8 cellular contexts compared by ENCODE assay signal in the genomic region with DNA sequence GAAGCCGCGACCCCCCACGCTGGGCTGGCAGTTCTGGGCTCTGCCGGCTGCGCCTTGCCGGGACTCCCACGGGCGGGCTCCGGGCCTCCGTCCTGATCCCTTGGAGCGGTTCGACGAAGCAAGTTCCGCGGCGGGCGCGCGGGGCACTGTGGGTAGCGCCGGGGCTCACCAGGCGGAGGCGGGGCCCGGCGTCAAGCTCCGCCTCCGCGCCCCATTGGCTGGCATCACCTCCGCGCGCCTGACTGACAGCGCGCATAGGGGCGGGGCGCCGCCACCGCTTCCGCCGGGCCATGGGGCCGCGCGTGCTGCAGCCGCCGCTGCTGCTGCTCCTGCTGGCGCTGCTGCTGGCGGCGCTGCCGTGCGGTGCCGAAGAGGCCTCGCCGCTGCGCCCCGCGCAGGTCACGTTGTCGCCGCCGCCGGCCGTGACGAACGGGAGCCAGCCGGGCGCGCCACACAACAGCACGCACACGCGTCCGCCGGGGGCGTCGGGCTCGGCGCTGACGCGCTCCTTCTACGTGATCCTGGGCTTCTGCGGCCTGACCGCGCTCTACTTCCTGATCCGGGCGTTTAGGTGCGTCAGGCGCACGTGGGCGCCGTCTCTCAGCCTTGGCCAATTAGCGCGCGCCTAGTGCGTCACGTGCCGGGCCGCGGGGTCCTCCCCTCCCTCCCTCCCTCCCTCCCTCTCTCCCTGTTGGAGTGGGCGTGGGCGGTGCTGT. TPM values are rescaled to one million over a fixed set of nuclear protein-coding genes. Genes with fewer than 3 reads are reported as not detected.
DNase-seq lines count a peak whose midpoint lies in the region; ATAC-seq and TF ChIP-seq lines count a peak whose summit lies in the region.

FAM174C (plus strand) TSS at position 271 of the 716 bp plus-strand sequence; CDS start at position 291, 20 bp downstream.

- H3K27me3 ChIP-seq in ovary (no peaks in the 10 kb centered on the region), thymus (ENCODE audit: control insufficient read depth, insufficient read depth) (no peaks in the 10 kb centered on the region)

- H3K9me3 Mint-ChIP-seq in activated naive CD8-positive, alpha-beta T cell (ENCODE audit: low read depth) = no peaks in the 10 kb centered on the region

- 0% methylated on average over 23 to 98 of the region's 98 CpGs for WGBS in ovary, 3 donors
- under 1% methylated on average over 98 of the region's 98 CpGs for WGBS in thymus

- H3K4me1 ChIP-seq in ovary (ENCODE audit: insufficient read depth) (peaks cover 28% of the 10 kb centered on the region), thymus (ENCODE audit: control insufficient read depth, insufficient read depth, low read length) (peaks cover 28% of the 10 kb centered on the region)

- peak; percentile 74 for ATAC-seq in HG02642 (IDR thresholded peaks at IDR 0.05; ENCODE audit: poor library complexity, unreplicated experiment)

- peaks cover 50% of the 10 kb centered on the region for H3K4me1 Mint-ChIP-seq in activated naive CD8-positive, alpha-beta T cell (ENCODE audit: low read depth)

- peak within 1 kb of the TSS; percentile 55 for H3K4me3 ChIP-seq in ovary
- H3K4me3 ChIP-seq in thymus (ENCODE audit: low read length) = peak within 1 kb of the TSS; percentile 84

- no peaks in the 10 kb centered on the region for H3K27me3 Mint-ChIP-seq in activated naive CD8-positive, alpha-beta T cell

- peak within 1 kb of the TSS; percentile 93 for H3K4me3 Mint-ChIP-seq in activated naive CD8-positive, alpha-beta T cell

- H3K27ac ChIP-seq in ovary = peak within 1 kb of the TSS; percentile 97 to 99
- peak within 1 kb of the TSS; percentile 100 for H3K27ac ChIP-seq in thymus (ENCODE audit: low read depth)

- H3K36me3 ChIP-seq in ovary = no peaks in the 10 kb centered on the region
- H3K36me3 ChIP-seq in thymus (ENCODE audit: control insufficient read depth, insufficient read depth) = peaks cover 57% of the 10 kb centered on the region

- H3K27ac Mint-ChIP-seq in activated naive CD8-positive, alpha-beta T cell = peak within 1 kb of the TSS; percentile 97

- TF ChIP-seq CTCF in GM10266 (IDR thresholded peaks at IDR 0.05; ENCODE audit: control insufficient read depth, insufficient read depth, low read depth, missing control alignments) (no peak), ovary (IDR thresholded peaks at IDR 0.05) (no peak)

- H3K9me3 ChIP-seq in ovary (no peaks in the 10 kb centered on the region), thymus (ENCODE audit: control insufficient read depth) (no peaks in the 10 kb centered on the region)

- no peak for TF ChIP-seq EP300 in ovary (IDR thresholded peaks at IDR 0.05)

- H3K36me3 Mint-ChIP-seq in activated naive CD8-positive, alpha-beta T cell = peaks cover 9% of the 10 kb centered on the region

- DNase-seq in GM10266 (ENCODE audit: extremely low spot score) = peak; percentile 98
- DNase-seq in NCI-H1105 treated with DMSO at 0.1 percent for 48 hours (lab: John Stamatoyannopoulos, UW) = peak; percentile 92
- DNase-seq in SKM-1 treated with dmso at 0.1 percent for 144 hours (lab: John Stamatoyannopoulos, UW; ENCODE audit: unreplicated experiment) = peak; percentile 95
- DNase-seq in glomerular visceral epithelial cell (ENCODE audit: extremely low spot score) = peak; percentile 98
- peak; percentile 93 to 97 (median 95) for DNase-seq in ovary

- intact Hi-C loops in ovary (cut with DNase I) = loop anchor here in 1 of 4 donors (10.0 kb wide), 1 partner anchor 109 kb away; the partner anchor contains the start of gene NDUFS7

- peak; percentile 59 for TF ChIP-seq POLR2A in ovary (IDR thresholded peaks at IDR 0.05)

RNA-seq across cellular contexts. Expression of gene FAM174C, which starts in this region (rescaled TPM):
- total RNA-seq in ovary = 10 to 100 TPM; 21.7 to 72.5 (median 26.7) TPM
- polyA plus RNA-seq in ovary (10 to 100 TPM in 1 of 2 donors, under 1 TPM in 1; 0.30 to 35.2 TPM), thymus (62.2 TPM)

Comparison
In these comparisons a context has a peak if more than half of its experiments do, and no peak if none do; other contexts are left out.
1. Peak in every context shown above with its lines: DNase-seq, ATAC-seq, H3K4me3 ChIP-seq and H3K27ac ChIP-seq.